In genomic region chr6:6005467-6006427, GRCh38 we compare ENCODE assay signal across 1 cellular context.
TF ChIP-seq lines count a peak whose summit lies in the region.

No MANE protein-coding gene starts in this region.

TF ChIP-seq in GM12878, 131 proteins besides CTCF, POLR2A, EP300 and RAD21:
- TF ChIP-seq RELB (IDR thresholded peaks at IDR 0.05; ENCODE audit: low read depth) (no peak), USF1 (IDR thresholded peaks at IDR 0.05; ENCODE audit: borderline replicate concordance, extremely low read length, insufficient read depth, low read depth, low read length) (no peak), BMI1 (IDR thresholded peaks at IDR 0.05; ENCODE audit: borderline replicate concordance) (peak; percentile 16; the same call in 1 of the 2 replicates), YY1 (IDR thresholded peaks at IDR 0.05; ENCODE audit: low read depth, low read length) (no peak), USF2 (IDR thresholded peaks at IDR 0.05; ENCODE audit: borderline replicate concordance, low read depth, low read length) (no peak)
